In genomic region chr1:144883011-144883421, GRCh38 we compare ENCODE assay signal across 8 cellular contexts.
DNase-seq lines count a peak whose midpoint lies in the region; ATAC-seq and TF ChIP-seq lines count a peak whose summit lies in the region.
"Not testable (repeated sequence)": the region's sequence is repeated elsewhere in the genome, so short reads cannot be mapped to it uniquely, and the experiment has no call there.

No MANE protein-coding gene starts in this region.

- not testable (repeated sequence) for H3K4me1 ChIP-seq in OCI-LY7 (ENCODE audit: insufficient read depth, low read length, poor library complexity, severe bottlenecking); heart left ventricle; sigmoid colon; urinary bladder (ENCODE audit: insufficient read depth)

- H3K36me3 Mint-ChIP-seq in chondrocyte (ENCODE audit: low read depth) = not testable (repeated sequence)

- POLR2A ChIA-PET in OCI-LY7 (lab: Charles Lee) = not testable (repeated sequence)

- not testable (repeated sequence) for H3K4me1 Mint-ChIP-seq in chondrocyte (ENCODE audit: low read depth)

- H3K9me3 ChIP-seq in OCI-LY7 (ENCODE audit: low read length); heart left ventricle; sigmoid colon: not testable (repeated sequence)

- DNase-seq in EH (ENCODE audit: low read depth) (peak; percentile 15), OCI-LY7 (ENCODE audit: low spot score) (peak; percentile 9), chondrocyte (ENCODE audit: low spot score) (peak; percentile 40), heart left ventricle (peak; percentile 12 to 49 (median 22)), mesenteric fat pad (ENCODE audit: low spot score) (peak; percentile 87), sigmoid colon (peak; percentile 61)
- DNase-seq in activated CD8-positive, alpha-beta memory T cell treated with anti-CD3 and anti-CD28 coated beads, Interleukin-2, amount 50 U/mL, for 4 hours = peak; percentile 15

- not testable (repeated sequence) for TF ChIP-seq POLR2A in heart left ventricle (IDR thresholded peaks at IDR 0.05); sigmoid colon (IDR thresholded peaks at IDR 0.05)

- not testable (repeated sequence) for TF ChIP-seq CTCF in OCI-LY7 (conservative IDR thresholded peaks at IDR 0.05; ENCODE audit: low read length); chondrocyte (IDR thresholded peaks at IDR 0.05); heart left ventricle (IDR thresholded peaks at IDR 0.05); sigmoid colon (IDR thresholded peaks at IDR 0.05)

- not testable (repeated sequence) for H2AFZ ChIP-seq in OCI-LY7 (ENCODE audit: low read length)

- H3K27ac Mint-ChIP-seq in chondrocyte (ENCODE audit: unreplicated experiment) = not testable (repeated sequence)

- intact Hi-C loops in OCI-LY7 (cut with micrococcal nuclease; ENCODE audit: unreplicated experiment); heart left ventricle (cut with DNase I); sigmoid colon (cut with DNase I): not testable (repeated sequence)

- 1% methylated on average over 35 to 50 of the region's 50 CpGs; no CpG with 5 or more reads in 1 of the 4 donors for WGBS in heart left ventricle, 4 donors
- 1% methylated on average over 50 of the region's 50 CpGs for WGBS in sigmoid colon, 2 donors
- WGBS in urinary bladder = 1% methylated on average over 50 of the region's 50 CpGs

- peak overlapping the region; percentile 53 for H3K4me3 Mint-ChIP-seq in chondrocyte (ENCODE audit: unreplicated experiment)

- not testable (repeated sequence) for H3K27ac ChIP-seq in OCI-LY7 (ENCODE audit: low read depth, low read length, poor library complexity, severe bottlenecking); heart left ventricle; sigmoid colon; urinary bladder (ENCODE audit: low read depth)

- not testable (repeated sequence) for TF ChIP-seq EP300 in sigmoid colon (IDR thresholded peaks at IDR 0.05)

- H3K9me3 Mint-ChIP-seq in chondrocyte (ENCODE audit: low read depth) = not testable (repeated sequence)

- not testable (repeated sequence) for H4K20me1 ChIP-seq in OCI-LY7 (ENCODE audit: insufficient read depth, low read length)

- H3K36me3 ChIP-seq in OCI-LY7 (ENCODE audit: insufficient read depth, low read length); heart left ventricle; sigmoid colon; urinary bladder (ENCODE audit: insufficient read depth): not testable (repeated sequence)

- H3K79me2 ChIP-seq in OCI-LY7 (ENCODE audit: insufficient read depth, low read depth, low read length) = not testable (repeated sequence)

- peak overlapping the region; percentile 64 for H3K4me2 ChIP-seq in OCI-LY7 (ENCODE audit: low read length)

- not testable (repeated sequence) for H3K27me3 Mint-ChIP-seq in chondrocyte (ENCODE audit: low read depth)

- ATAC-seq in heart left ventricle = not testable (repeated sequence)

- not testable (repeated sequence) for H3K27me3 ChIP-seq in heart left ventricle, sigmoid colon

- peak overlapping the region; percentile 69 for H3K4me3 ChIP-seq in OCI-LY7 (ENCODE audit: low read depth, low read length, poor library complexity, severe bottlenecking)
- H3K4me3 ChIP-seq in heart left ventricle = peak overlapping the region in 11 of 12 donors; percentile 19 to 55 (median 34)
- H3K4me3 ChIP-seq in sigmoid colon = peak overlapping the region; percentile 16 to 60 (median 42)
- H3K4me3 ChIP-seq in urinary bladder (ENCODE audit: low read depth, low read length) = peak overlapping the region; percentile 39

- not testable (repeated sequence) for H3K9me2 ChIP-seq in OCI-LY7 (ENCODE audit: insufficient read depth, low read length)

- CTCF ChIA-PET in OCI-LY7 (lab: Charles Lee; ENCODE audit: unreplicated experiment) = not testable (repeated sequence)

- not testable (repeated sequence) for BruUV-seq in OCI-LY7 (replicated peaks; lab: Mats Ljungman, UMichigan)

Comparison
In these comparisons a context has a peak if more than half of its experiments do, and no peak if none do; other contexts are left out.
1. DNase-seq: peak in every context shown above with its lines; median percentile 87 in mesenteric fat pad; 61 in sigmoid colon; 40 in chondrocyte; 22 in heart left ventricle; 15 in EH; 15 in activated CD8-positive, alpha-beta memory T cell treated with anti-CD3 and anti-CD28 coated beads, Interleukin-2, amount 50 U/mL, for 4 hours; 9 in OCI-LY7.